ENCODE assay signal across 33 cellular contexts in the genomic region with DNA sequence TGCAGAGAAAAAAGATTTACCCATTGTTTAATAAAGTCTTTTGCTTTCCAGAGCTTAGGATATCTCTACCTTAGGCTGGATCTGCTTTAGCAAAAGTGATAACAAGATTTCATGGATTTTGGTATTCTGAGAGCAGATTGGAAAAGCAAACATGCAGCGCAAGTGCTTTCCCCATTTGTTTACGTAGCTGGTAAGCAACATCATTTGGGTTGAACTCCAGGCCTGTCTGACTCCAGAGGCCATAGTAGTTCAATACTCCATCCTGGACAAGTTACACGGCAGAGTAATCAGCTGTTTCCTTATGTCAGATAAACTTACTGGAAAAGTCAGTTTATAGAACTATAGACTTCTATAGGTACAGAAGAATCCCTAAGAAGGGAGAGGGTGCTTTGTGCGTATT.
"Had no signal": no experiment of that assay in that cellular context is flagged by ENCODE, and none has a peak within 500 bp of the region (broad histone marks: within the 10 kb centered on the region; RNA-seq: fewer than 3 reads in every experiment).

No MANE protein-coding gene starts in this region.

- H3K9me3 Mint-ChIP-seq: activated CD4-positive, alpha-beta T cell treated with anti-CD3 and anti-CD28 coated beads, Interleukin-2, amount 10 ng/mL, durations not matched to agents 24 days and 14 days; activated CD8-positive, alpha-beta T cell treated with anti-CD3 and anti-CD28 coated beads for 36 hours; activated naive CD8-positive, alpha-beta T cell treated with anti-CD3 and anti-CD28 coated beads for 36 hours; activated T-cell treated with anti-CD3 and anti-CD28 coated beads, Interleukin-2, amount 50 U/mL, for 72 hours; activated T-helper 2 cell treated with anti-CD3 and anti-CD28 coated beads, Interferon-gamma antibody, Interleukin-2, Interleukin-4, amounts not matched to agents 10 μg/mL and 5 μg/mL and 100 μg/mL, durations not matched to agents 14 hours and 24 hours and 36 hours; T-cell had no signal

- H3K9me3 ChIP-seq: ascending aorta, body of pancreas, breast epithelium, Peyer's patch had no signal

- H3K9ac ChIP-seq: KMS-11 had no signal

- H3K4me3 ChIP-seq: ascending aorta, body of pancreas, breast epithelium, Peyer's patch had no signal

- ATAC-seq: activated CD8-positive, alpha-beta T cell treated with anti-CD3 and anti-CD28 coated beads for 36 hours; activated T-cell treated with anti-CD3 and anti-CD28 coated beads, Interleukin-2, amount 50 U/mL, for 72 hours; body of pancreas; PC-3; Right ventricle myocardium inferior; SK-N-SH treated with all-trans-retinoic acid at 6 μM for 48 hours; T-cell had no signal

- H3K27me3 Mint-ChIP-seq: activated CD4-positive, alpha-beta T cell treated with anti-CD3 and anti-CD28 coated beads, Interleukin-2, amount 10 ng/mL, durations not matched to agents 24 days and 14 days; activated CD8-positive, alpha-beta T cell treated with anti-CD3 and anti-CD28 coated beads for 36 hours; activated naive CD8-positive, alpha-beta T cell treated with anti-CD3 and anti-CD28 coated beads for 36 hours; T-cell had no signal

- H3K36me3 ChIP-seq: breast epithelium, Peyer's patch, WERI-Rb-1 had no signal

- H3K27ac ChIP-seq: ascending aorta, body of pancreas, breast epithelium, KMS-11, Peyer's patch, WERI-Rb-1 had no signal

- H3K27me3 ChIP-seq: ascending aorta, body of pancreas, breast epithelium, Peyer's patch had no signal

- H3K4me1 ChIP-seq: ascending aorta, body of pancreas, breast epithelium, Peyer's patch had no signal

- H3K4me3 Mint-ChIP-seq: activated CD4-positive, alpha-beta T cell treated with anti-CD3 and anti-CD28 coated beads, Interleukin-2, amount 10 ng/mL, durations not matched to agents 24 days and 14 days; activated CD8-positive, alpha-beta T cell treated with anti-CD3 and anti-CD28 coated beads for 36 hours; activated naive CD8-positive, alpha-beta T cell treated with anti-CD3 and anti-CD28 coated beads for 36 hours; activated T-cell treated with anti-CD3 and anti-CD28 coated beads, Interleukin-2, amount 50 U/mL, for 72 hours; T-cell had no signal

- H3K27ac Mint-ChIP-seq: activated CD4-positive, alpha-beta T cell treated with anti-CD3 and anti-CD28 coated beads, Interleukin-2, amount 10 ng/mL, durations not matched to agents 24 days and 14 days; activated naive CD8-positive, alpha-beta T cell treated with anti-CD3 and anti-CD28 coated beads for 36 hours; activated T-cell treated with anti-CD3 and anti-CD28 coated beads, Interleukin-2, amount 50 U/mL, for 72 hours; activated T-helper 2 cell treated with anti-CD3 and anti-CD28 coated beads, Interferon-gamma antibody, Interleukin-2, Interleukin-4, amounts not matched to agents 10 μg/mL and 5 μg/mL and 100 μg/mL, durations not matched to agents 14 hours and 24 hours and 36 hours had no signal

- DNase-seq: activated CD4-positive, alpha-beta T cell treated with anti-CD3 and anti-CD28 coated beads, Interleukin-2, amount 10 ng/mL, durations not matched to agents 24 days and 14 days; activated CD4-positive, alpha-beta T cell treated with anti-CD3 and anti-CD28 coated beads, Interleukin-2, amount 50 U/mL, for 4 hours; activated CD4-positive, CD25-positive, alpha-beta regulatory T cell; activated CD8-positive, alpha-beta T cell treated with anti-CD3 and anti-CD28 coated beads for 36 hours; activated gamma-delta T cell; activated naive CD4-positive, alpha-beta T cell treated with Interleukin-2 at 50 U/mL for 16 hours; activated naive CD8-positive, alpha-beta T cell treated with anti-CD3 and anti-CD28 coated beads for 36 hours; activated T-cell treated with anti-CD3 and anti-CD28 coated beads, Interleukin-2, amount 50 U/mL, for 1 hour; activated T-cell treated with anti-CD3 and anti-CD28 coated beads, Interleukin-2, amount 50 U/mL, for 72 hours; amygdala; body of pancreas; MM.1S; MV-4-11; NCI-H1092; NCI-H1436 treated with DMSO at 0.1 percent for 48 hours; NCI-H1694 treated with DMSO at 0.1 percent for 48 hours; NCI-H2029; NCI-H345; NCI-H524 treated with DMSO at 0.1 percent for 48 hours; PC-3; Peyer's patch; RPMI8226; SIG-M5; T-cell; T-helper 2 cell; T1000; WERI-Rb-1 had no signal
